Comparison of ENCODE assay signal across 20 cellular contexts in the genomic region with DNA sequence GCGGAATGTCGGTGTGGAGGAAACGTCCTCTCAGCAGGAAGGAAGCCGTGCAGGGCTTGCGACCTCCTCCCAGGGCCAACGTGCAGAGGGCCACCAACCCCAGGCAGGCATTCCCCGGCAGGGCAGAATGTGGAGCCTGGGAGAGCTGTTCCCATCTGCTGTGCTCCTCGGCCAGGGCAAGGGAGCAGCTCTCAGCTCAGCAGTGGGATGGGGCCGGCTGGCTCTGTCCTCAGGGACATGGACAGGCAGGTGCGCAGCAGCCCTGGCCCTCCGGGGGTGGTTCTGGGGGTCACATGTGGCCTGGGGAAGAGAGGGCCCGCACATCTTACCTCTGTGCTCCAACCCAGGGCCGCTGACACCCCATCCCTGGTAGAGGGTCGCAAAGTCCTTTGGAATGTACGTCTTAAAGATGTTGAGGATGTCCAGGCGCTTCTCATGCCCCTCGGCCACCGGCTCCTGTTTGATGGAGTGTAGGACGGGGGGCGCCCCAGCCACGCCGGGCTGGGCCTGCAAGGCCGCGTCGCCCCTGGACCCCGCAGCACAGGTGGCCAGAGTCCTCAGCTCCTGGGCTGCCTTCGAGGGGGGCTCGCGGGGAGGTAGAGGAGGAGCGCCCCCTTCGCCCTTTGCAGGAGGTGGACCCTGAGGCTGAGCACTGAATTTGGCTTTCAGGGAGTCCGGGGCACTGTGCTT.
A peak's percentile ranks its signal among the peaks of the same experiment; 100 is the strongest.
DNase-seq lines count a peak whose midpoint lies in the region; ATAC-seq and TF ChIP-seq lines count a peak whose summit lies in the region.
"Had no signal": no experiment of that assay in that cellular context is flagged by ENCODE, and none has a peak within 500 bp of the region (broad histone marks: within the 10 kb centered on the region; RNA-seq: fewer than 3 reads in every experiment).

No MANE protein-coding gene starts in this region.

- TF ChIP-seq CTCF in left ventricle myocardium inferior (IDR thresholded peaks at IDR 0.05; ENCODE audit: borderline replicate concordance) (no peak), gastrocnemius medialis (IDR thresholded peaks at IDR 0.05 in 4 of 5, conservative IDR thresholded peaks at IDR 0.05 in 1 of 5) (no peak)

- H3K27ac ChIP-seq in left ventricle myocardium inferior (replicated peaks) (no peak overlapping the region), gastrocnemius medialis (no peak overlapping the region)
- H3K27ac ChIP-seq: BLaER1, KMS-11, RWPE1 had no signal

- no peak overlapping the region for H3K4me3 ChIP-seq in left ventricle myocardium inferior
- H3K4me3 ChIP-seq in gastrocnemius medialis = no peak overlapping the region
- H3K4me3 ChIP-seq: BLaER1, GM12878 had no signal

- DNase-seq in left ventricle myocardium superior (no peak), left ventricle myocardium inferior (no peak), left lobe of liver (ENCODE audit: low spot score) (peak; percentile 42), sciatic nerve (ENCODE audit: low spot score) (peak; percentile 42), gastrocnemius medialis (no peak), ecto neural progenitor cell (ENCODE audit: low spot score) (no peak)
- DNase-seq: CD4-positive, CD25-positive, alpha-beta regulatory T cell; DMS53; NCI-H1048; NCI-H1417; NCI-H1694; NCI-H2081; NCI-H2227 treated with DMSO at 0.1 percent for 48 hours; NCI-H526 treated with DMSO at 0.1 percent for 48 hours; SHP77 had no signal

- in situ Hi-C loops in gastrocnemius medialis (cut with MboI; ENCODE audit: low sequenced_read_pairs in 4 of 4) = no loop called here

- H3K27me3 ChIP-seq in left ventricle myocardium inferior (ENCODE audit: low read depth) (no peaks in the 10 kb centered on the region), gastrocnemius medialis (no peaks in the 10 kb centered on the region)
- H3K27me3 ChIP-seq: BLaER1 had no signal

- H3K36me3 ChIP-seq in left ventricle myocardium inferior (peaks cover 18% of the 10 kb centered on the region), gastrocnemius medialis (peaks cover 0 to 22% of the 10 kb centered on the region in 2 donors)

- ATAC-seq in left ventricle myocardium superior = peak; percentile 11
- ATAC-seq in left lobe of liver = no peak
- no peak for ATAC-seq in sciatic nerve
- ATAC-seq in gastrocnemius medialis = no peak
- no peak for ATAC-seq in GM19452 (IDR thresholded peaks at IDR 0.05; ENCODE audit: unreplicated experiment)
- ATAC-seq: GM12878 had no signal

- peaks cover 9% of the 10 kb centered on the region for H3K4me1 ChIP-seq in left ventricle myocardium inferior
- H3K4me1 ChIP-seq in gastrocnemius medialis = no peaks in the 10 kb centered on the region

- H3K9me3 ChIP-seq in left ventricle myocardium inferior (replicated peaks) (no peaks in the 10 kb centered on the region), gastrocnemius medialis (no peaks in the 10 kb centered on the region)

- no peak for TF ChIP-seq POLR2A in gastrocnemius medialis (IDR thresholded peaks at IDR 0.05)

- intact Hi-C loops in left ventricle myocardium superior (cut with micrococcal nuclease) = no loop called here
- intact Hi-C loops in left ventricle myocardium inferior (cut with micrococcal nuclease) = no loop called here
- intact Hi-C loops in sciatic nerve (cut with DNase I) = no loop called here
- intact Hi-C loops in gastrocnemius medialis (cut with DNase I; ENCODE audit: low total_unique reads) = no loop called here

Comparison
In these comparisons a context has a peak if more than half of its experiments do, and no peak if none do; other contexts are left out.
1. DNase-seq: peak in left lobe of liver (single experiment) and sciatic nerve (single experiment); none in left ventricle myocardium superior (single experiment), left ventricle myocardium inferior (single experiment), gastrocnemius medialis (0 of 2) and ecto neural progenitor cell (single experiment).